ENCODE assay signal across 9 cellular contexts in the genomic region with DNA sequence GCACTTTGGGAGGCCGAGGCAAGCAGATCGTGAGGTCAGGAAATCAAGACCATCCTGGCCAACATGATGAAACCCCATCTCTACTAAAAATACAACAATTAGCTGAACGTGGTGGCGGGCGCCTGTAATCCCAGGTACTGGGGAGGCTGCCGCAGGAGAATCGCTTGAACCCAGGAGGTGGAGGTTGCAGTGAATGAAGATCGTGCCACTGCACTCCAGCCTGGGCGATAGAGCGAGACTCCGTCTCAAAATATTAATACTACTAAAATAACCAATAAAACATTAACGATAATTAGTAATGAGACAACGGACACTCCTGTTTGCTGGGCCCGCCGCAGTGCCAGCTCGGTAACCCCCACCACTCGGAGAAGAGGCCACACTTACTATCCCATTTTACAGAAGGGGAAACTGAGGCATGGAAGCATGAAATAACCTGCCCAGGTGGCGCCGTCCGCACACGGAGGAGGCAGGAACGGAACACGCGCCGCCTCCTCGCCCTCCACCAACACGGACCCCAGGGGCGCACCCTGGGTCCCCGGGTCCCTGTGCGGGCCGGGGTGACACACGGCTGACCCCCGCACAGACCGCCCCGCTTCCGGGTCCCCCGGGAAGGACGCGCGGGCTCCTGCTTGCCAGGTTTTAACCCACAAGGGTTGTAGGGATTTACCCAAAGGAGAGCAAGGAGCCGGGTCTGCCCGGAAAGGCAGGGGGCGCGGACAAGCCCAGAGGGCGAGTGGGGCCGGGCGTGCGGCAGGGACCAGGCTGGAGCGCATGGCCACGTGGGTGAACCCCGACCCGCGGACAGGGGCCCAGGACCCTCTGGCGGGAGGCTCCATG. TPM values are rescaled to one million over a fixed set of nuclear protein-coding genes. Genes with fewer than 3 reads are reported as not detected.
DNase-seq lines count a peak whose midpoint lies in the region; ATAC-seq and TF ChIP-seq lines count a peak whose summit lies in the region.
"Had no signal": no experiment of that assay in that cellular context is flagged by ENCODE, and none has a peak within 500 bp of the region (broad histone marks: within the 10 kb centered on the region; RNA-seq: fewer than 3 reads in every experiment).

No MANE protein-coding gene starts in this region.

- DNase-seq in AG04449 (ENCODE audit: low read depth, low spot score) (no peak), RWPE1 (ENCODE audit: low spot score) (no peak), glutamatergic neuron (peak; percentile 38)
- DNase-seq: cerebellar nuclear complex, left ventricle myocardium superior, T-helper 9 cell had no signal

- no peak for TF ChIP-seq CTCF in AG04449 (IDR thresholded peaks at IDR 0.05; ENCODE audit: insufficient read depth, low read length, missing control alignments)
- TF ChIP-seq CTCF in RWPE1 (conservative IDR thresholded peaks at IDR 0.05; ENCODE audit: low read depth) = no peak
- TF ChIP-seq CTCF in glutamatergic neuron (IDR thresholded peaks at IDR 0.05; ENCODE audit: partially characterized antibody, unreplicated experiment) = no peak

- H3K9me3 Mint-ChIP-seq in glutamatergic neuron (ENCODE audit: unreplicated experiment) = no peaks in the 10 kb centered on the region

- peak overlapping the region; percentile 73 for H3K4me3 Mint-ChIP-seq in glutamatergic neuron (ENCODE audit: unreplicated experiment)

- ATAC-seq in GM18498 (IDR thresholded peaks at IDR 0.05; ENCODE audit: unreplicated experiment) = no peak
- no peak for ATAC-seq in GM19455 (IDR thresholded peaks at IDR 0.05; ENCODE audit: unreplicated experiment)
- no peak for ATAC-seq in HG03159 (IDR thresholded peaks at IDR 0.05; ENCODE audit: unreplicated experiment)
- ATAC-seq: left ventricle myocardium superior had no signal

- H3K27ac Mint-ChIP-seq in glutamatergic neuron (ENCODE audit: unreplicated experiment) = no peak overlapping the region

- no peaks in the 10 kb centered on the region for H3K4me1 Mint-ChIP-seq in glutamatergic neuron (ENCODE audit: low read depth, unreplicated experiment)

- H3K36me3 Mint-ChIP-seq in glutamatergic neuron (ENCODE audit: unreplicated experiment) = no peaks in the 10 kb centered on the region

- H3K27ac ChIP-seq in RWPE1 = peak overlapping the region; percentile 91

- H3K27me3 Mint-ChIP-seq in glutamatergic neuron (ENCODE audit: unreplicated experiment) = peaks cover 12% of the 10 kb centered on the region

- CTCF ChIA-PET in AG04449 (lab: Yijun Ruan, JAX) (no interaction called here), RWPE1 (lab: Yijun Ruan, JAX) (no interaction called here)

- POLR2A ChIA-PET in AG04449 (lab: Yijun Ruan, JAX) = no interaction called here
- POLR2A ChIA-PET in RWPE1 (lab: Yijun Ruan, JAX; ENCODE audit: low non-redundant PET) = no interaction called here

- H3K4me3 ChIP-seq in AG04449 (ENCODE audit: low read depth, low read length) = peak overlapping the region; percentile 30; the same call in 1 of the 2 replicates

RNA-seq across cellular contexts. Expression of a gene that starts 1.6 kb away (rescaled TPM):
- 61.9 TPM for total RNA-seq in glutamatergic neuron (ENCODE audit: unreplicated experiment)

RNA-seq across cellular contexts. Expression of a gene that starts 5.7 kb away (rescaled TPM):
- total RNA-seq in glutamatergic neuron (ENCODE audit: unreplicated experiment) = not detected
- total RNA-seq: left ventricle myocardium superior had no signal

RNA-seq across cellular contexts. Expression of a gene that starts 14.4 kb away (rescaled TPM):
- 148 TPM for total RNA-seq in glutamatergic neuron (ENCODE audit: unreplicated experiment)

RNA-seq across cellular contexts. Expression of a gene that starts 18.1 kb away (rescaled TPM):
- total RNA-seq in glutamatergic neuron (ENCODE audit: unreplicated experiment) = not detected
- total RNA-seq: left ventricle myocardium superior had no signal

RNA-seq across cellular contexts. Expression of a gene that starts 18.4 kb away (rescaled TPM):
- total RNA-seq in glutamatergic neuron (ENCODE audit: unreplicated experiment) = 65.0 TPM
